10 cellular contexts compared by ENCODE assay signal in genomic region chr17:77456271-77456950, GRCh38.
DNase-seq lines count a peak whose midpoint lies in the region; ATAC-seq and TF ChIP-seq lines count a peak whose summit lies in the region.
"Had no signal": no experiment of that assay in that cellular context is flagged by ENCODE, and none has a peak within 500 bp of the region (broad histone marks: within the 10 kb centered on the region; RNA-seq: fewer than 3 reads in every experiment).

No MANE protein-coding gene starts in this region.

- H4K20me1 ChIP-seq in SU-DHL-6 (ENCODE audit: low read depth, low read length) = no peaks in the 10 kb centered on the region

- no peak for TF ChIP-seq CTCF in SU-DHL-6 (IDR thresholded peaks at IDR 0.05; ENCODE audit: insufficient read depth, low read length, poor library complexity, severe bottlenecking)

- peak overlapping the region; percentile 67 for H3K4me3 ChIP-seq in SU-DHL-6 (ENCODE audit: insufficient read depth, low read length, poor library complexity, severe bottlenecking)
- H3K4me3 ChIP-seq: mucosa of descending colon had no signal

- ATAC-seq in effector memory CD8-positive, alpha-beta T cell (replicated peaks) = peak; percentile 44
- no peak for ATAC-seq in GM18861 (IDR thresholded peaks at IDR 0.05; ENCODE audit: unreplicated experiment)

- no peak overlapping the region for H2AFZ ChIP-seq in SU-DHL-6 (ENCODE audit: low read depth, low read length, severe bottlenecking)

- H3K79me2 ChIP-seq in SU-DHL-6 (ENCODE audit: insufficient read depth, low read length) = peaks cover 97% of the 10 kb centered on the region

- peak overlapping the region; percentile 99 for H3K4me2 ChIP-seq in SU-DHL-6 (ENCODE audit: low read depth, low read length, poor library complexity, severe bottlenecking)

- no peaks in the 10 kb centered on the region for H3K9me3 ChIP-seq in SU-DHL-6 (ENCODE audit: insufficient read depth, low read length)
- H3K9me3 ChIP-seq: mucosa of descending colon had no signal

- peak overlapping the region; percentile 99 for H3K27ac Mint-ChIP-seq in effector memory CD8-positive, alpha-beta T cell

- no peaks in the 10 kb centered on the region for H3K27me3 ChIP-seq in SU-DHL-6 (ENCODE audit: low read length)

- no peaks in the 10 kb centered on the region for H3K27me3 Mint-ChIP-seq in effector memory CD8-positive, alpha-beta T cell

- H3K9me2 ChIP-seq in SU-DHL-6 (replicated peaks; ENCODE audit: insufficient read depth, low read length) = no peaks in the 10 kb centered on the region

- H3K36me3 ChIP-seq in SU-DHL-6 (ENCODE audit: low read length) = no peaks in the 10 kb centered on the region

- peaks cover 73% of the 10 kb centered on the region for H3F3A ChIP-seq in SU-DHL-6 (ENCODE audit: insufficient read depth)

- H3K4me1 Mint-ChIP-seq in effector memory CD8-positive, alpha-beta T cell (ENCODE audit: low read depth in 2 of 2) = peaks cover 72 to 75% of the 10 kb centered on the region in 2 donors

- peaks cover 59% of the 10 kb centered on the region for H3K36me3 Mint-ChIP-seq in effector memory CD8-positive, alpha-beta T cell (ENCODE audit: insufficient read depth)

- H3K9ac ChIP-seq in SU-DHL-6 (ENCODE audit: low read length) = peak overlapping the region; percentile 98

- H3K4me3 Mint-ChIP-seq in effector memory CD8-positive, alpha-beta T cell = peak overlapping the region; percentile 94 to 99

- DNase-seq in activated CD4-positive, alpha-beta T cell treated with anti-CD3 and anti-CD28 coated beads, Interleukin-2, amount 50 U/mL, for 48 hours = peak; percentile 29 to 44
- DNase-seq in activated CD4-positive, alpha-beta T cell treated with anti-CD3 and anti-CD28 coated beads, Interleukin-2, amount 50 U/mL, for 4 hours = no peak
- peak in 1 of 3 experiments; percentile 41 for DNase-seq in effector memory CD8-positive, alpha-beta T cell
- peak; percentile 45 for DNase-seq in stimulated activated CD8-positive, alpha-beta memory T cell treated with anti-CD3 and anti-CD28 coated beads, Interleukin-4, amount 100 ng/mL, for 48 hours
- DNase-seq in occipital lobe (lab: John Stamatoyannopoulos, UW) = no peak
- DNase-seq in stimulated activated CD4-positive, alpha-beta T cell treated with anti-CD3 and anti-CD28 coated beads, Interleukin-12 subunit alpha, Interleukin-12 subunit beta, amount 100 ng/mL, for 4 hours = no peak
- DNase-seq: mucosa of descending colon, NCI-H187 had no signal

- H3K9me3 Mint-ChIP-seq in effector memory CD8-positive, alpha-beta T cell = no peaks in the 10 kb centered on the region

- peak overlapping the region; percentile 100 for H3K27ac ChIP-seq in SU-DHL-6 (ENCODE audit: low read depth, low read length)

Comparison
In these comparisons a context has a peak if more than half of its experiments do, and no peak if none do; other contexts are left out.
1. DNase-seq: peak in activated CD4-positive, alpha-beta T cell treated with anti-CD3 and anti-CD28 coated beads, Interleukin-2, amount 50 U/mL, for 48 hours (2 of 2) and stimulated activated CD8-positive, alpha-beta memory T cell treated with anti-CD3 and anti-CD28 coated beads, Interleukin-4, amount 100 ng/mL, for 48 hours (single experiment); none in activated CD4-positive, alpha-beta T cell treated with anti-CD3 and anti-CD28 coated beads, Interleukin-2, amount 50 U/mL, for 4 hours (0 of 2), occipital lobe (single experiment) and stimulated activated CD4-positive, alpha-beta T cell treated with anti-CD3 and anti-CD28 coated beads, Interleukin-12 subunit alpha, Interleukin-12 subunit beta, amount 100 ng/mL, for 4 hours (single experiment).